1 cellular context compared by ENCODE assay signal in genomic region chr5:32312682-32313523, GRCh38.
A peak's percentile ranks its signal among the peaks of the same experiment; 100 is the strongest.
TF ChIP-seq lines count a peak whose summit lies in the region.

Gene MTMR12, minus strand, starts transcription at chr5:32312939. Its CDS starts 101 bp downstream, at chr5:32312838.

TF ChIP-seq in K562, 482 proteins besides CTCF, POLR2A, EP300 and RAD21 (continued from another document and continues in another):
- no peak for TF ChIP-seq PATZ1 (CRISPR knock-in tag; IDR thresholded peaks at IDR 0.05; ENCODE audit: borderline replicate concordance)
- peak; percentile 76 for TF ChIP-seq SMAD4 (CRISPR knock-in tag; conservative IDR thresholded peaks at IDR 0.05)
- TF ChIP-seq RBM17 (IDR thresholded peaks at IDR 0.05; ENCODE audit: borderline replicate concordance, low read depth, low read length): no peak
- TF ChIP-seq SP1 (CRISPR knock-in tag; IDR thresholded peaks at IDR 0.05): peak; percentile 75
- no peak for TF ChIP-seq MECOM (CRISPR knock-in tag; IDR thresholded peaks at IDR 0.05)
- peak; percentile 79 for TF ChIP-seq GABPA (tag; conservative IDR thresholded peaks at IDR 0.05; ENCODE audit: low read depth)
- TF ChIP-seq SMARCA4 (IDR thresholded peaks at IDR 0.05): no peak
- TF ChIP-seq SMARCC2 (IDR thresholded peaks at IDR 0.05; ENCODE audit: low read depth): no peak
- no peak for TF ChIP-seq ZBTB8A (IDR thresholded peaks at IDR 0.05; ENCODE audit: partially characterized antibody)
- no peak for TF ChIP-seq ELK1 (CRISPR knock-in tag; IDR thresholded peaks at IDR 0.05)
- peak; percentile 17 for TF ChIP-seq CHD1 (IDR thresholded peaks at IDR 0.05; ENCODE audit: low read length)
- no peak for TF ChIP-seq GATA2 (CRISPR knock-in tag; IDR thresholded peaks at IDR 0.05)
- TF ChIP-seq TAF15 (IDR thresholded peaks at IDR 0.05; ENCODE audit: low read depth, low read length): no peak
- TF ChIP-seq ILK (tag; IDR thresholded peaks at IDR 0.05; ENCODE audit: borderline replicate concordance, low read depth): no peak
- TF ChIP-seq E2F8 (IDR thresholded peaks at IDR 0.05; ENCODE audit: low read depth, partially characterized antibody): no peak
- peak; percentile 61; the same call in 1 of the 2 replicates for TF ChIP-seq POLR2AphosphoS2 (IDR thresholded peaks at IDR 0.05; ENCODE audit: low read length)
- no peak for TF ChIP-seq HNRNPLL (IDR thresholded peaks at IDR 0.05; ENCODE audit: low read depth, low read length, poor library complexity, severe bottlenecking)
- TF ChIP-seq HNRNPH1 (optimal IDR thresholded peaks at IDR 0.05; ENCODE audit: low read depth, low read length): no peak
- TF ChIP-seq PTRF (tag; IDR thresholded peaks at IDR 0.05): no peak
- TF ChIP-seq NFIC (IDR thresholded peaks at IDR 0.05): peak; percentile 29; the same call in 1 of the 2 replicates
- no peak for TF ChIP-seq JUN (IDR thresholded peaks at IDR 0.05; ENCODE audit: borderline replicate concordance, low read depth, low read length)
- no peak for TF ChIP-seq JUN (CRISPR knock-in tag; IDR thresholded peaks at IDR 0.05; ENCODE audit: borderline replicate concordance)
- no peak for TF ChIP-seq KLF16 (IDR thresholded peaks at IDR 0.05)
- no peak for TF ChIP-seq LARP7 (IDR thresholded peaks at IDR 0.05)
- TF ChIP-seq DIDO1 (tag; IDR thresholded peaks at IDR 0.05; ENCODE audit: low read depth): no peak
- TF ChIP-seq ZNF277 (CRISPR knock-in tag; IDR thresholded peaks at IDR 0.05; ENCODE audit: borderline replicate concordance): no peak
- no peak for TF ChIP-seq TARDBP (IDR thresholded peaks at IDR 0.05)
- no peak for TF ChIP-seq SNIP1 (IDR thresholded peaks at IDR 0.05; ENCODE audit: low read depth)
- no peak for TF ChIP-seq ZNF696 (CRISPR knock-in tag; conservative IDR thresholded peaks at IDR 0.05)
- peak; percentile 52 for TF ChIP-seq C11orf30 (IDR thresholded peaks at IDR 0.05; ENCODE audit: low read depth)
- peak; percentile 64 to 72; a peak in 1 of 4 replicates for TF ChIP-seq UBTF (IDR thresholded peaks at IDR 0.05; ENCODE audit: borderline replicate concordance in 1 of 2, low read depth in 2 of 2, low read length in 2 of 2)
- no peak for TF ChIP-seq RFX1 (IDR thresholded peaks at IDR 0.05)
- TF ChIP-seq KLF1 (tag; IDR thresholded peaks at IDR 0.05): peak; percentile 83
- peak; percentile 92; the same call in 1 of the 2 replicates for TF ChIP-seq CHCHD3 (CRISPR knock-in tag; IDR thresholded peaks at IDR 0.05)
- TF ChIP-seq SRSF1 (IDR thresholded peaks at IDR 0.05; ENCODE audit: low read depth, low read length): no peak
- TF ChIP-seq WHSC1 (IDR thresholded peaks at IDR 0.05; ENCODE audit: low read length): no peak
- no peak for TF ChIP-seq USF2 (CRISPR knock-in tag; IDR thresholded peaks at IDR 0.05)
- TF ChIP-seq DEAF1 (CRISPR knock-in tag; IDR thresholded peaks at IDR 0.05): no peak
- TF ChIP-seq MNT (conservative IDR thresholded peaks at IDR 0.05): peak in 1 of 2 experiments; percentile 47; a peak in 2 of 4 replicates
- TF ChIP-seq KDM5B (IDR thresholded peaks at IDR 0.05; ENCODE audit: insufficient replicate concordance, low read depth, low read length): peak; percentile 81
- no peak for TF ChIP-seq ARID1B (IDR thresholded peaks at IDR 0.05)
- peak; percentile 53; the same call in 1 of the 2 replicates for TF ChIP-seq L3MBTL2 (IDR thresholded peaks at IDR 0.05)
- TF ChIP-seq BCL6 (CRISPR knock-in tag; IDR thresholded peaks at IDR 0.05): no peak
- no peak for TF ChIP-seq MAFG (tag; conservative IDR thresholded peaks at IDR 0.05)
- TF ChIP-seq ZC3H11A (IDR thresholded peaks at IDR 0.05; ENCODE audit: low read depth, low read length): no peak
- TF ChIP-seq NKRF (IDR thresholded peaks at IDR 0.05; ENCODE audit: borderline replicate concordance): no peak
- no peak for TF ChIP-seq CHD4 (IDR thresholded peaks at IDR 0.05; ENCODE audit: insufficient read depth, insufficient replicate concordance, low read depth, low read length, poor library complexity, severe bottlenecking)
- no peak for TF ChIP-seq USF1 (CRISPR knock-in tag; IDR thresholded peaks at IDR 0.05)
- no peak for TF ChIP-seq ATF1 (CRISPR knock-in tag; IDR thresholded peaks at IDR 0.05)
- TF ChIP-seq ATF1 (tag; IDR thresholded peaks at IDR 0.05): peak; percentile 91
- TF ChIP-seq YY1 (IDR thresholded peaks at IDR 0.05; ENCODE audit: borderline replicate concordance in 1 of 3, control insufficient read depth in 1 of 3, extremely low read depth in 1 of 3, insufficient read depth in 3 of 3, insufficient read length in 1 of 3, insufficient replicate concordance in 2 of 3, low read depth in 1 of 3, low read length in 2 of 3): peak; percentile 3 to 88 (median 81)
- TF ChIP-seq HDAC2 (IDR thresholded peaks at IDR 0.05): no peak; the same call in 1 of the 2 replicates
- no peak for TF ChIP-seq U2AF1 (optimal IDR thresholded peaks at IDR 0.05; ENCODE audit: low read depth, low read length)
- no peak for TF ChIP-seq KAT7 (CRISPR knock-in tag; IDR thresholded peaks at IDR 0.05; ENCODE audit: borderline replicate concordance)
- no peak for TF ChIP-seq TFAM (CRISPR knock-in tag; conservative IDR thresholded peaks at IDR 0.05)
- TF ChIP-seq CBX8 (IDR thresholded peaks at IDR 0.05; ENCODE audit: borderline replicate concordance, extremely low read depth, low read depth, low read length, poor library complexity, severe bottlenecking): no peak
